Comparison of ENCODE assay signal across 23 cellular contexts in genomic region chr16:47533744-47534292, GRCh38.
"Had no signal": no experiment of that assay in that cellular context is flagged by ENCODE, and none has a peak within 500 bp of the region (broad histone marks: within the 10 kb centered on the region; RNA-seq: fewer than 3 reads in every experiment).

No MANE protein-coding gene starts in this region.

- H3K36me3 ChIP-seq: right lobe of liver, thyroid gland had no signal

- H2AFZ ChIP-seq: hepatocyte, parathyroid adenoma had no signal

- H3K79me2 ChIP-seq: hepatocyte had no signal

- H3K4me2 ChIP-seq: hepatocyte, smooth muscle cell had no signal

- H3K27ac ChIP-seq: heart right ventricle, hepatocyte, left ventricle myocardium inferior, neutrophil, parathyroid adenoma, right atrium auricular region, right lobe of liver, stomach, testis, thyroid gland, transverse colon, upper lobe of right lung had no signal

- H3K4me3 ChIP-seq: heart right ventricle, hepatocyte, left ventricle myocardium inferior, lung, mucosa of descending colon, right atrium auricular region, right lobe of liver, smooth muscle cell, stomach, testis, thyroid gland, transverse colon, upper lobe of right lung had no signal

- H3K9me3 ChIP-seq: neutrophil, right atrium auricular region, right lobe of liver, testis, thyroid gland, transverse colon, upper lobe of right lung had no signal

- H3K4me1 ChIP-seq: heart right ventricle, left ventricle myocardium inferior, parathyroid adenoma, right atrium auricular region, right lobe of liver, stomach, testis, thyroid gland, transverse colon, upper lobe of right lung had no signal

- H3K9ac ChIP-seq: parathyroid adenoma had no signal

- ATAC-seq: mucosa of descending colon; naive thymus-derived CD8-positive, alpha-beta T cell; stimulated activated naive B cell treated with anti-CD40 and anti-IgM and Interleukin-4, amounts not matched to agents 10 μg/mL and 1 μg/mL and 100 μg/mL, for 72 hours; stimulated activated naive CD8-positive, alpha-beta T cell treated with anti-CD3 and anti-CD28 coated beads, Interleukin-15, Interleukin-2, amounts not matched to agents 100 U/mL and 50 U/mL, for 24 hours; upper lobe of right lung had no signal

- H3K27me3 ChIP-seq: heart right ventricle, hepatocyte, neutrophil, right atrium auricular region, right lobe of liver, stomach, testis, thyroid gland, transverse colon, upper lobe of right lung had no signal

- DNase-seq: heart right ventricle; islet precursor cell; left ventricle myocardium inferior; midbrain; mucosa of descending colon; naive thymus-derived CD8-positive, alpha-beta T cell; occipital lobe; right lobe of liver; stimulated activated CD4-positive, alpha-beta T cell treated with anti-CD3 and anti-CD28 coated beads, Interleukin-1b, Interleukin-23, amount 100 ng/mL, for 48 hours; stimulated activated CD4-positive, alpha-beta T cell treated with anti-CD3 and anti-CD28 coated beads, Interleukin-4, amount 100 ng/mL, for 1 hour; stimulated activated naive B cell treated with anti-CD40 and anti-IgM and Interleukin-4, amounts not matched to agents 10 μg/mL and 1 μg/mL and 100 μg/mL, for 72 hours; stimulated activated naive CD8-positive, alpha-beta T cell treated with anti-CD3 and anti-CD28 coated beads, Interleukin-15, Interleukin-2, amounts not matched to agents 100 U/mL and 50 U/mL, for 24 hours; stomach; testis; thyroid gland; transverse colon; upper lobe of right lung had no signal
